In genomic region chr11:117066959-117067358, GRCh38 we compare ENCODE assay signal across 19 cellular contexts. TPM values are rescaled to one million over a fixed set of nuclear protein-coding genes. Genes with fewer than 3 reads are reported as not detected.
A peak's percentile ranks its signal among the peaks of the same experiment; 100 is the strongest.
DNase-seq lines count a peak whose midpoint lies in the region; ATAC-seq, FAIRE-seq and TF ChIP-seq lines count a peak whose summit lies in the region.
"Had no signal": no experiment of that assay in that cellular context is flagged by ENCODE, and none has a peak within 500 bp of the region (broad histone marks: within the 10 kb centered on the region; RNA-seq: fewer than 3 reads in every experiment).

No MANE protein-coding gene starts in this region.

- no peak for TF ChIP-seq CTCF in D721Med (IDR thresholded peaks at IDR 0.05; ENCODE audit: insufficient read depth, missing control alignments)
- no peak for TF ChIP-seq CTCF in dorsolateral prefrontal cortex (IDR thresholded peaks at IDR 0.05 in 54 of 56, conservative IDR thresholded peaks at IDR 0.05 in 2 of 56; ENCODE audit: low read depth in 1 of 56, partially characterized antibody in 56 of 56)
- no peak for TF ChIP-seq CTCF in pancreas (IDR thresholded peaks at IDR 0.05)
- TF ChIP-seq CTCF in lower leg skin (IDR thresholded peaks at IDR 0.05), result no peak

- H3K9ac ChIP-seq in SK-N-MC (ENCODE audit: insufficient read length), result no peak overlapping the region

- peak; percentile 21 for FAIRE-seq in D721Med (lab: Jason Lieb, UNC)
- peak; percentile 39 for FAIRE-seq in pancreas (lab: Jason Lieb, UNC)
- FAIRE-seq: HTR-8/SVneo had no signal

- TF ChIP-seq POLR2A in lower leg skin (IDR thresholded peaks at IDR 0.05), result no peak

- 71 to 83% methylated on average over 2 of the region's 2 CpGs for WGBS in pancreas, 2 donors
- 93% methylated on average over 2 of the region's 2 CpGs for whole genome bisulfite sequencing in lower leg skin, 2 donors

- H3K4me3 ChIP-seq in SK-N-MC, result no peak overlapping the region
- H3K4me3 ChIP-seq in dorsolateral prefrontal cortex, result no peak overlapping the region
- H3K4me3 ChIP-seq in pancreas, result no peak overlapping the region
- H3K4me3 ChIP-seq in lower leg skin (ENCODE audit: low read depth, poor library complexity, severe bottlenecking), result no peak overlapping the region
- H3K4me3 ChIP-seq: PC-9 had no signal

- H3K27ac ChIP-seq in SK-N-MC (peak overlapping the region; percentile 38; the same call in 1 of the 2 replicates), dorsolateral prefrontal cortex (peak overlapping the region in 51 of 59 donors; percentile 3 to 100 (median 89)), pancreas (no peak overlapping the region)
- H3K27ac ChIP-seq: PC-9 had no signal

- H3K36me3 ChIP-seq in SK-N-MC (ENCODE audit: insufficient read depth, low read length) (no peaks in the 10 kb centered on the region), pancreas (no peaks in the 10 kb centered on the region)
- H3K36me3 ChIP-seq: BE2C had no signal

- ATAC-seq in pancreas, result no peak

- no peaks in the 10 kb centered on the region for H3K9me3 ChIP-seq in SK-N-MC (ENCODE audit: low read depth, low read length)
- H3K9me3 ChIP-seq in pancreas, result no peaks in the 10 kb centered on the region
- H3K9me3 ChIP-seq: BE2C had no signal

- DNase-seq in D721Med (ENCODE audit: insufficient read length, low spot score) (no peak), SK-N-MC (ENCODE audit: low read depth, low spot score) (no peak), dorsolateral prefrontal cortex (no peak), pancreas (no peak), COR-L47 (lab: John Stamatoyannopoulos, UW) (no peak), lower leg skin (ENCODE audit: low spot score in 2 of 2) (no peak), NCI-H187 treated with DMSO at 0.1 percent for 48 hours (lab: John Stamatoyannopoulos, UW) (no peak)
- DNase-seq: BE2C, DMS79, KG1, NCI-H1092, NCI-H1436, NCI-H1930, NCI-H510A treated with DMSO at 0.1 percent for 48 hours, NCI-H748 treated with DMSO at 0.1 percent for 48 hours, PC-9, RPMI8226, SHP77 treated with DMSO at 0.1 percent for 48 hours had no signal

- no peaks in the 10 kb centered on the region for H3K27me3 ChIP-seq in dorsolateral prefrontal cortex
- H3K27me3 ChIP-seq in pancreas, result no peaks in the 10 kb centered on the region
- H3K27me3 ChIP-seq: BE2C had no signal

- H3K4me1 ChIP-seq in pancreas, result peaks cover 4 to 40% (median 9%) of the 10 kb centered on the region in 3 donors

- intact Hi-C loops in dorsolateral prefrontal cortex (cut with DNase I) (no loop called here), pancreas (cut with DNase I) (no loop called here), lower leg skin (cut with DNase I; ENCODE audit: low total_unique reads) (no loop called here)

RNA-seq across cellular contexts. Expression of gene SIK3, which starts 31.3 kb away (rescaled TPM):
- total RNA-seq in dorsolateral prefrontal cortex, result 100 to 1,000 TPM; 101 to 349 (median 174) TPM
- 10 to 100 TPM; 22.5 to 27.3 (median 25.2) TPM for total RNA-seq in pancreas
- polyA plus RNA-seq in pancreas, result 10 to 100 TPM; 11.1 to 16.2 TPM
- total RNA-seq in lower leg skin, result 10 to 100 TPM; 26.7 to 37.5 (median 30.1) TPM

Comparison
In these comparisons a context has a peak if more than half of its experiments do, and no peak if none do; other contexts are left out.
1. H3K27ac ChIP-seq: peak in SK-N-MC (single experiment) and dorsolateral prefrontal cortex (51 of 59); none in pancreas (0 of 4).